ENCODE assay signal across 18 cellular contexts in the genomic region with DNA sequence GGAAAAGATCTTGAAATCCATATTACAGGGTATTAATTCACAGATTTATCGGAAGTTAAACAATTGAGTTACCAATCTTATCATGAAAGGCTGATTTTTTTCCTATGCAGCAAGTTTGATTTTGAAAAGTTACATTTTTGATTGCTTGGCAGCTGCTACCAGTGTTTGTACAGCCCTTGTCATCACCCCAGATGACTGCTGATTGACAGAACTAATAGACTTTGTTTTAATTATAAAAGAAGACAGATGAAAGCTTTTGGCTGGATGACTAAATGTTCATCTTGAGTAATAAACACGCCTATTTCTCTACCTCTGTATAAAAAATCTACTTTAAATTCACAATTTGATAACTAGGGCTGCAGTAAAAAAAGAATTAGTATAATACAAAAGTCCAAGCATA.
"Had no signal": no experiment of that assay in that cellular context is flagged by ENCODE, and none has a peak within 500 bp of the region (broad histone marks: within the 10 kb centered on the region; RNA-seq: fewer than 3 reads in every experiment).

No MANE protein-coding gene starts in this region.

- ATAC-seq: HepG2, T-cell had no signal

- H3K4me2 ChIP-seq: KMS-11 had no signal

- H3K27ac ChIP-seq: KMS-11, RWPE1 had no signal

- DNase-seq: IMR-90, Kasumi-1, MM.1S, NCI-H1092 treated with DMSO at 0.1 percent for 48 hours, NCI-H1436, NCI-H187, NCI-H2029, NCI-H2081 treated with DMSO at 0.1 percent for 48 hours, NCI-H345, NCI-H524, NCI-H526 treated with DMSO at 0.1 percent for 48 hours, NCI-H774, SHP77, SW 1271, T-cell had no signal

- H3K9ac ChIP-seq: KMS-11 had no signal
